2 cellular contexts compared by ENCODE assay signal in the genomic region with DNA sequence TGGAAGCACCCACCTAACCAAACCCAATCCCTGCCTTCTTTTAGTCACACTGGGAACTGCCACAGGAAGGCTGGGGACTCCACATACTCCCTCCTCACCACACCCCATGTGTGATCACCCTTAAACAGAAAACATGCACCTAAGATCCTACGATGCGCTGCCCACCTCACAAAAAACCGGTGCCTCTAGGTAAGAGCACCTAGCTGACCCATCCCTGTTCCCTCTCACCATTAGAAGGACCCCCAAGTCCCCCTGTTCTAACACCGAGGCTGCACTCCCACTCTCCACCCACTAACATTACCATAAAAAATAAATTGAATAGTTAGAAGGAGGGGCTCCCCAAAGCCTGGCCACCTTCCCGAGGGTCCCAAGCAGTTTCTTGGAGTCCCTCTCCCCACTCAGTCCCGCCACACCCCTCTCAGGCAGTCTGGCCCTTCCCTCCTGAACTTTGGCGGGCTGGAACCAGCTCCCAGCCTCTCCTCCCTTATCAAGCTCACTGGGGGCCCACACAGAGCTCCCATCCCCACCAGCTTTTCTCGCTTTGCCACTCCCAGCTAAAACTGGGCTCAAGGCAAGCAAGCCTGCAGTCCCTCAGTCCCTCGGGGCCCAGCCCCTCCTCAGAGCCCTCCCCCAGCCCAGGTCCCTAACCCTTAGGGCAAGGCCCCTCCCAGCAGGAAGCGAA.
TF ChIP-seq lines count a peak whose summit lies in the region.

No MANE protein-coding gene starts in this region.

TF ChIP-seq in K562, 482 proteins besides CTCF, POLR2A, EP300 and RAD21:
- TF ChIP-seq, protein P1, sequence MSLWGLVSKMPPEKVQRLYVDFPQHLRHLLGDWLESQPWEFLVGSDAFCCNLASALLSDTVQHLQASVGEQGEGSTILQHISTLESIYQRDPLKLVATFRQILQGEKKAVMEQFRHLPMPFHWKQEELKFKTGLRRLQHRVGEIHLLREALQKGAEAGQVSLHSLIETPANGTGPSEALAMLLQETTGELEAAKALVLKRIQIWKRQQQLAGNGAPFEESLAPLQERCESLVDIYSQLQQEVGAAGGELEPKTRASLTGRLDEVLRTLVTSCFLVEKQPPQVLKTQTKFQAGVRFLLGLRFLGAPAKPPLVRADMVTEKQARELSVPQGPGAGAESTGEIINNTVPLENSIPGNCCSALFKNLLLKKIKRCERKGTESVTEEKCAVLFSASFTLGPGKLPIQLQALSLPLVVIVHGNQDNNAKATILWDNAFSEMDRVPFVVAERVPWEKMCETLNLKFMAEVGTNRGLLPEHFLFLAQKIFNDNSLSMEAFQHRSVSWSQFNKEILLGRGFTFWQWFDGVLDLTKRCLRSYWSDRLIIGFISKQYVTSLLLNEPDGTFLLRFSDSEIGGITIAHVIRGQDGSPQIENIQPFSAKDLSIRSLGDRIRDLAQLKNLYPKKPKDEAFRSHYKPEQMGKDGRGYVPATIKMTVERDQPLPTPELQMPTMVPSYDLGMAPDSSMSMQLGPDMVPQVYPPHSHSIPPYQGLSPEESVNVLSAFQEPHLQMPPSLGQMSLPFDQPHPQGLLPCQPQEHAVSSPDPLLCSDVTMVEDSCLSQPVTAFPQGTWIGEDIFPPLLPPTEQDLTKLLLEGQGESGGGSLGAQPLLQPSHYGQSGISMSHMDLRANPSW (CRISPR knock-in tag; IDR thresholded peaks at IDR 0.05): 0 out of 2 replicates have a peak, but pooled peaks have one; percentile 38
- TF ChIP-seq, protein P2, sequence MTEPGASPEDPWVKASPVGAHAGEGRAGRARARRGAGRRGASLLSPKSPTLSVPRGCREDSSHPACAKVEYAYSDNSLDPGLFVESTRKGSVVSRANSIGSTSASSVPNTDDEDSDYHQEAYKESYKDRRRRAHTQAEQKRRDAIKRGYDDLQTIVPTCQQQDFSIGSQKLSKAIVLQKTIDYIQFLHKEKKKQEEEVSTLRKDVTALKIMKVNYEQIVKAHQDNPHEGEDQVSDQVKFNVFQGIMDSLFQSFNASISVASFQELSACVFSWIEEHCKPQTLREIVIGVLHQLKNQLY (CRISPR knock-in tag; conservative IDR thresholded peaks at IDR 0.05): peak in 1 of 2 experiments; percentile 68; a peak in 1 of 4 replicates
- TF ChIP-seq, protein P3, sequence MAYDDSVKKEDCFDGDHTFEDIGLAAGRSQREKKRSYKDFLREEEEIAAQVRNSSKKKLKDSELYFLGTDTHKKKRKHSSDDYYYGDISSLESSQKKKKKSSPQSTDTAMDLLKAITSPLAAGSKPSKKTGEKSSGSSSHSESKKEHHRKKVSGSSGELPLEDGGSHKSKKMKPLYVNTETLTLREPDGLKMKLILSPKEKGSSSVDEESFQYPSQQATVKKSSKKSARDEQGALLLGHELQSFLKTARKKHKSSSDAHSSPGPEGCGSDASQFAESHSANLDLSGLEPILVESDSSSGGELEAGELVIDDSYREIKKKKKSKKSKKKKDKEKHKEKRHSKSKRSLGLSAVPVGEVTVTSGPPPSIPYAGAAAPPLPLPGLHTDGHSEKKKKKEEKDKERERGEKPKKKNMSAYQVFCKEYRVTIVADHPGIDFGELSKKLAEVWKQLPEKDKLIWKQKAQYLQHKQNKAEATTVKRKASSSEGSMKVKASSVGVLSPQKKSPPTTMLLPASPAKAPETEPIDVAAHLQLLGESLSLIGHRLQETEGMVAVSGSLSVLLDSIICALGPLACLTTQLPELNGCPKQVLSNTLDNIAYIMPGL (CRISPR knock-in tag; IDR thresholded peaks at IDR 0.05): 0 out of 2 replicates have a peak, but pooled peaks have one; percentile 52
TF ChIP-seq in K562: peak in this region for 3; not testable (repeated sequence) for 479.

TF ChIP-seq in HepG2, 621 proteins besides CTCF, POLR2A, EP300 and RAD21:
- TF ChIP-seq, protein P4, sequence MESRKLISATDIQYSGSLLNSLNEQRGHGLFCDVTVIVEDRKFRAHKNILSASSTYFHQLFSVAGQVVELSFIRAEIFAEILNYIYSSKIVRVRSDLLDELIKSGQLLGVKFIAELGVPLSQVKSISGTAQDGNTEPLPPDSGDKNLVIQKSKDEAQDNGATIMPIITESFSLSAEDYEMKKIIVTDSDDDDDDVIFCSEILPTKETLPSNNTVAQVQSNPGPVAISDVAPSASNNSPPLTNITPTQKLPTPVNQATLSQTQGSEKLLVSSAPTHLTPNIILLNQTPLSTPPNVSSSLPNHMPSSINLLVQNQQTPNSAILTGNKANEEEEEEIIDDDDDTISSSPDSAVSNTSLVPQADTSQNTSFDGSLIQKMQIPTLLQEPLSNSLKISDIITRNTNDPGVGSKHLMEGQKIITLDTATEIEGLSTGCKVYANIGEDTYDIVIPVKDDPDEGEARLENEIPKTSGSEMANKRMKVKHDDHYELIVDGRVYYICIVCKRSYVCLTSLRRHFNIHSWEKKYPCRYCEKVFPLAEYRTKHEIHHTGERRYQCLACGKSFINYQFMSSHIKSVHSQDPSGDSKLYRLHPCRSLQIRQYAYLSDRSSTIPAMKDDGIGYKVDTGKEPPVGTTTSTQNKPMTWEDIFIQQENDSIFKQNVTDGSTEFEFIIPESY (CRISPR knock-in tag; IDR thresholded peaks at IDR 0.05): 0 out of 2 replicates have a peak, but pooled peaks have one; percentile 35
